Comparison of ENCODE assay signal across 28 cellular contexts in the genomic region with DNA sequence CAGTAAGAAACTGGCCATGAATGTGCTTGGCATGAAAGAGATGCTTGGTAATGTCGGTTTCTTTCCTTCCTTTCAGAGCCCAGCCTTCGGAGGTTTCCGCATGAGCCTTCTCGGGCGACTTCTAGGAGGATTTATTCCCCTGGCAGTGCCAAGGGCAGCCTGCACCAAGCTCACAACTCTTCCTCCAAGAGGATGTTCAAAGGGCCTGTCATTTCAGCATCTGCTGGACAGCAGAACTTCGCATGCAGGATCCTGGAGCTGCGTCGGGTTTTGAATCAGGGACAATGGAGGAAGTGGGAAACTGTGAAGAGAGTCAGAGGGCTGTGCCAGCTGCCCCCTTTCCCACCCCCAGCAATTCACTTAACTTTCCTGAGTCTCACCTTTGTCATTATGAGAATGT. TPM values are rescaled to one million over a fixed set of nuclear protein-coding genes. Genes with fewer than 3 reads are reported as not detected.
"Had no signal": no experiment of that assay in that cellular context is flagged by ENCODE, and none has a peak within 500 bp of the region (broad histone marks: within the 10 kb centered on the region; RNA-seq: fewer than 3 reads in every experiment).

No MANE protein-coding gene starts in this region.

- H3K27ac ChIP-seq: neural progenitor cell, ovary, parathyroid adenoma, psoas muscle, right lobe of liver, skin epidermis, stomach, thoracic aorta, thyroid gland, tibial nerve, upper lobe of left lung, vagina had no signal

- H3K4me1 ChIP-seq: right lobe of liver had no signal

- H3K9me3 Mint-ChIP-seq: naive thymus-derived CD4-positive, alpha-beta T cell; natural killer cell; nephron; neural progenitor cell; stimulated activated effector memory CD8-positive, alpha-beta T cell treated with anti-CD3 and anti-CD28 coated beads, Interleukin-12 subunit alpha, Interleukin-12 subunit beta, amount 100 ng/mL, for 72 hours; stimulated activated naive B cell treated with anti-CD40 and anti-IgM and Interleukin-4, amounts not matched to agents 10 μg/mL and 1 μg/mL and 100 μg/mL, for 72 hours; stimulated activated naive CD8-positive, alpha-beta T cell treated with anti-CD3 and anti-CD28 coated beads, Interleukin-15, Interleukin-2, amounts not matched to agents 100 ng/mL and 50 ng/mL, for 24 hours had no signal

- ATAC-seq: naive thymus-derived CD4-positive, alpha-beta T cell; natural killer cell; psoas muscle; right cardiac atrium; right lobe of liver; stimulated activated effector memory CD8-positive, alpha-beta T cell treated with anti-CD3 and anti-CD28 coated beads, Interleukin-12 subunit alpha, Interleukin-12 subunit beta, amount 100 ng/mL, for 72 hours; stimulated activated naive B cell treated with anti-CD40 and anti-IgM and Interleukin-4, amounts not matched to agents 10 μg/mL and 1 μg/mL and 100 μg/mL, for 72 hours had no signal

- H3K27ac Mint-ChIP-seq: naive thymus-derived CD4-positive, alpha-beta T cell; nephron; neural progenitor cell; progenitor cell of endocrine pancreas; stimulated activated naive B cell treated with anti-CD40 and anti-IgM and Interleukin-4, amounts not matched to agents 10 μg/mL and 1 μg/mL and 100 μg/mL, for 72 hours; stimulated activated naive CD8-positive, alpha-beta T cell treated with anti-CD3 and anti-CD28 coated beads, Interleukin-15, Interleukin-2, amounts not matched to agents 100 ng/mL and 50 ng/mL, for 24 hours had no signal

- DNase-seq: naive thymus-derived CD4-positive, alpha-beta T cell; natural killer cell; occipital lobe; ovary; psoas muscle; right cardiac atrium; right lobe of liver; stimulated activated CD4-positive, alpha-beta T cell treated with anti-CD3 and anti-CD28 coated beads, Interleukin-15, amount 100 ng/mL, for 24 hours; stimulated activated CD4-positive, alpha-beta T cell treated with anti-CD3 and anti-CD28 coated beads, Interleukin-2, amount 100 ng/mL, for 24 hours; stimulated activated CD4-positive, alpha-beta T cell treated with anti-CD3 and anti-CD28 coated beads, Interleukin-2, amount 100 ng/mL, for 48 hours; stimulated activated CD4-positive, alpha-beta T cell treated with anti-CD3 and anti-CD28 coated beads, Interleukin-4, amount 100 ng/mL, for 24 hours; stimulated activated naive B cell treated with anti-CD40 and anti-IgM and Interleukin-4, amounts not matched to agents 10 μg/mL and 1 μg/mL and 100 μg/mL, for 72 hours; stimulated activated naive CD4-positive, alpha-beta T cell treated with Interleukin-2 at 50 U/mL for 16 hours; stomach; thyroid gland; trophoblast cell; upper lobe of left lung had no signal

- H2AFZ ChIP-seq: neural progenitor cell, parathyroid adenoma had no signal

- H3K4me2 ChIP-seq: neural progenitor cell, smooth muscle cell had no signal

- H3K27me3 Mint-ChIP-seq: stimulated activated naive CD8-positive, alpha-beta T cell treated with anti-CD3 and anti-CD28 coated beads, Interleukin-15, Interleukin-2, amounts not matched to agents 100 ng/mL and 50 ng/mL, for 24 hours had no signal

- H3K79me2 ChIP-seq: parathyroid adenoma had no signal

- H3K36me3 Mint-ChIP-seq: natural killer cell; neural progenitor cell; stimulated activated naive B cell treated with anti-CD40 and anti-IgM and Interleukin-4, amounts not matched to agents 10 μg/mL and 1 μg/mL and 100 μg/mL, for 72 hours had no signal

- H3K27me3 ChIP-seq: ovary, right lobe of liver, thyroid gland, tibial nerve, upper lobe of left lung, vagina had no signal

- H3K4me3 Mint-ChIP-seq: naive thymus-derived CD4-positive, alpha-beta T cell; natural killer cell; nephron; neural progenitor cell; stimulated activated effector memory CD8-positive, alpha-beta T cell treated with anti-CD3 and anti-CD28 coated beads, Interleukin-12 subunit alpha, Interleukin-12 subunit beta, amount 100 ng/mL, for 72 hours; stimulated activated naive B cell treated with anti-CD40 and anti-IgM and Interleukin-4, amounts not matched to agents 10 μg/mL and 1 μg/mL and 100 μg/mL, for 72 hours; stimulated activated naive CD8-positive, alpha-beta T cell treated with anti-CD3 and anti-CD28 coated beads, Interleukin-15, Interleukin-2, amounts not matched to agents 100 ng/mL and 50 ng/mL, for 24 hours had no signal

- H3K4me3 ChIP-seq: neural progenitor cell, ovary, psoas muscle, right lobe of liver, skin epidermis, smooth muscle cell, stomach, thoracic aorta, thyroid gland, tibial nerve, upper lobe of left lung, vagina had no signal

- H3K36me3 ChIP-seq: neural progenitor cell, ovary, right lobe of liver, stomach, thoracic aorta, thyroid gland, tibial nerve, upper lobe of left lung, vagina had no signal

- H3K9me3 ChIP-seq: ovary, psoas muscle, right lobe of liver, stomach, thoracic aorta, thyroid gland, tibial nerve, upper lobe of left lung, vagina had no signal

RNA-seq across cellular contexts. Expression of a gene that starts 21.3 kb away (rescaled TPM):
- total RNA-seq: smooth muscle cell had no signal
- polyA plus RNA-seq: smooth muscle cell had no signal
